ENCODE assay signal across 2 cellular contexts in the genomic region with DNA sequence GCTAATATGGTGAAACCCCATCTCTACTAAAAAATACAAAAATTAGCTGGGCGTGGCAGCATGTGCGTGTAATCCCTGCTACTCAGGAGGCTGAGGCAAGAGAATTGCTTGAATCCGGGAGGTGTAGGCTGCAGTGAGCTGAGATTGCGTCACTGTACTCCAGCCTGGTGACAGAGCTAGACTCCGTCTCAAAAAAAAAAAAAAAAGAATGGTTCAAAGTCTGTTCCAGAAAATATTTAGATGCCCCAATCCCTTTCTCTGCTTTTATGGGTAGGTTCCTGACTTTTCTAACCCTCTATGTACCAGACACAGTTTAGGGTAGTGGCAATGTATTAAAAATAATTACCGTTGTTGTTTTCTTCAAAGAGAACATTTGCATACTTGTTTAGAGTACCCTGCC.
A peak's percentile ranks its signal among the peaks of the same experiment; 100 is the strongest.
TF ChIP-seq lines count a peak whose summit lies in the region.

No MANE protein-coding gene starts in this region.

TF ChIP-seq in WTC11, 78 proteins besides CTCF, POLR2A, EP300 and RAD21 (continued from another document):
- TF ChIP-seq, protein P1, sequence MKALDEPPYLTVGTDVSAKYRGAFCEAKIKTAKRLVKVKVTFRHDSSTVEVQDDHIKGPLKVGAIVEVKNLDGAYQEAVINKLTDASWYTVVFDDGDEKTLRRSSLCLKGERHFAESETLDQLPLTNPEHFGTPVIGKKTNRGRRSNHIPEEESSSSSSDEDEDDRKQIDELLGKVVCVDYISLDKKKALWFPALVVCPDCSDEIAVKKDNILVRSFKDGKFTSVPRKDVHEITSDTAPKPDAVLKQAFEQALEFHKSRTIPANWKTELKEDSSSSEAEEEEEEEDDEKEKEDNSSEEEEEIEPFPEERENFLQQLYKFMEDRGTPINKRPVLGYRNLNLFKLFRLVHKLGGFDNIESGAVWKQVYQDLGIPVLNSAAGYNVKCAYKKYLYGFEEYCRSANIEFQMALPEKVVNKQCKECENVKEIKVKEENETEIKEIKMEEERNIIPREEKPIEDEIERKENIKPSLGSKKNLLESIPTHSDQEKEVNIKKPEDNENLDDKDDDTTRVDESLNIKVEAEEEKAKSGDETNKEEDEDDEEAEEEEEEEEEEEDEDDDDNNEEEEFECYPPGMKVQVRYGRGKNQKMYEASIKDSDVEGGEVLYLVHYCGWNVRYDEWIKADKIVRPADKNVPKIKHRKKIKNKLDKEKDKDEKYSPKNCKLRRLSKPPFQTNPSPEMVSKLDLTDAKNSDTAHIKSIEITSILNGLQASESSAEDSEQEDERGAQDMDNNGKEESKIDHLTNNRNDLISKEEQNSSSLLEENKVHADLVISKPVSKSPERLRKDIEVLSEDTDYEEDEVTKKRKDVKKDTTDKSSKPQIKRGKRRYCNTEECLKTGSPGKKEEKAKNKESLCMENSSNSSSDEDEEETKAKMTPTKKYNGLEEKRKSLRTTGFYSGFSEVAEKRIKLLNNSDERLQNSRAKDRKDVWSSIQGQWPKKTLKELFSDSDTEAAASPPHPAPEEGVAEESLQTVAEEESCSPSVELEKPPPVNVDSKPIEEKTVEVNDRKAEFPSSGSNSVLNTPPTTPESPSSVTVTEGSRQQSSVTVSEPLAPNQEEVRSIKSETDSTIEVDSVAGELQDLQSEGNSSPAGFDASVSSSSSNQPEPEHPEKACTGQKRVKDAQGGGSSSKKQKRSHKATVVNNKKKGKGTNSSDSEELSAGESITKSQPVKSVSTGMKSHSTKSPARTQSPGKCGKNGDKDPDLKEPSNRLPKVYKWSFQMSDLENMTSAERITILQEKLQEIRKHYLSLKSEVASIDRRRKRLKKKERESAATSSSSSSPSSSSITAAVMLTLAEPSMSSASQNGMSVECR (CRISPR knock-in tag; IDR thresholded peaks at IDR 0.05; ENCODE audit: borderline replicate concordance), result no peak
- no peak for TF ChIP-seq FOXK1 (CRISPR knock-in tag; IDR thresholded peaks at IDR 0.05)
- TF ChIP-seq, protein P2, sequence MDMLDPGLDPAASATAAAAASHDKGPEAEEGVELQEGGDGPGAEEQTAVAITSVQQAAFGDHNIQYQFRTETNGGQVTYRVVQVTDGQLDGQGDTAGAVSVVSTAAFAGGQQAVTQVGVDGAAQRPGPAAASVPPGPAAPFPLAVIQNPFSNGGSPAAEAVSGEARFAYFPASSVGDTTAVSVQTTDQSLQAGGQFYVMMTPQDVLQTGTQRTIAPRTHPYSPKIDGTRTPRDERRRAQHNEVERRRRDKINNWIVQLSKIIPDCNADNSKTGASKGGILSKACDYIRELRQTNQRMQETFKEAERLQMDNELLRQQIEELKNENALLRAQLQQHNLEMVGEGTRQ (CRISPR knock-in tag; IDR thresholded peaks at IDR 0.05), result no peak
TF ChIP-seq in WTC11: peak in this region for 1.

TF ChIP-seq in HepG2, 621 proteins besides CTCF, POLR2A, EP300 and RAD21 (continued from another document and continues in another):
- TF ChIP-seq ZNF10 (CRISPR knock-in tag; IDR thresholded peaks at IDR 0.05; ENCODE audit: borderline replicate concordance, low read depth) (no peak), PHF8 (CRISPR knock-in tag; IDR thresholded peaks at IDR 0.05) (no peak), RBM22 (optimal IDR thresholded peaks at IDR 0.05; ENCODE audit: low read length) (no peak), CCDC6 (CRISPR knock-in tag; IDR thresholded peaks at IDR 0.05) (no peak), MYNN (CRISPR knock-in tag; IDR thresholded peaks at IDR 0.05; ENCODE audit: low read depth) (no peak), HNF4G (IDR thresholded peaks at IDR 0.05; ENCODE audit: borderline replicate concordance, low read depth, low read length) (peak; percentile 79), HNF4G (CRISPR knock-in tag; IDR thresholded peaks at IDR 0.05; ENCODE audit: borderline replicate concordance, low read depth) (no peak; the same call in 1 of the 2 replicates), TOE1 (CRISPR knock-in tag; IDR thresholded peaks at IDR 0.05) (no peak), ZNF354B (CRISPR knock-in tag; IDR thresholded peaks at IDR 0.05) (no peak), ADNP (CRISPR knock-in tag; IDR thresholded peaks at IDR 0.05) (0 out of 2 replicates have a peak, but pooled peaks have one; percentile 45), ZNF547 (CRISPR knock-in tag; IDR thresholded peaks at IDR 0.05) (no peak), FIP1L1 (IDR thresholded peaks at IDR 0.05; ENCODE audit: borderline replicate concordance, insufficient read depth, low read depth, low read length) (no peak), CENPX (CRISPR knock-in tag; IDR thresholded peaks at IDR 0.05) (no peak), KDM2A (CRISPR knock-in tag; IDR thresholded peaks at IDR 0.05; ENCODE audit: borderline replicate concordance, low read depth) (0 out of 2 replicates have a peak, but pooled peaks have one; percentile 39), ZNF234 (CRISPR knock-in tag; conservative IDR thresholded peaks at IDR 0.05) (no peak), MED13 (CRISPR knock-in tag; IDR thresholded peaks at IDR 0.05) (no peak), XBP1 (CRISPR knock-in tag; IDR thresholded peaks at IDR 0.05) (no peak), ZSCAN29 (CRISPR knock-in tag; conservative IDR thresholded peaks at IDR 0.05) (no peak), GLI4 (CRISPR knock-in tag; IDR thresholded peaks at IDR 0.05; ENCODE audit: borderline replicate concordance) (no peak), REPIN1 (CRISPR knock-in tag; IDR thresholded peaks at IDR 0.05; ENCODE audit: borderline replicate concordance, low read depth) (no peak), SRSF4 (IDR thresholded peaks at IDR 0.05; ENCODE audit: low read depth, low read length, poor library complexity, severe bottlenecking) (no peak)
- TF ChIP-seq, protein P3, sequence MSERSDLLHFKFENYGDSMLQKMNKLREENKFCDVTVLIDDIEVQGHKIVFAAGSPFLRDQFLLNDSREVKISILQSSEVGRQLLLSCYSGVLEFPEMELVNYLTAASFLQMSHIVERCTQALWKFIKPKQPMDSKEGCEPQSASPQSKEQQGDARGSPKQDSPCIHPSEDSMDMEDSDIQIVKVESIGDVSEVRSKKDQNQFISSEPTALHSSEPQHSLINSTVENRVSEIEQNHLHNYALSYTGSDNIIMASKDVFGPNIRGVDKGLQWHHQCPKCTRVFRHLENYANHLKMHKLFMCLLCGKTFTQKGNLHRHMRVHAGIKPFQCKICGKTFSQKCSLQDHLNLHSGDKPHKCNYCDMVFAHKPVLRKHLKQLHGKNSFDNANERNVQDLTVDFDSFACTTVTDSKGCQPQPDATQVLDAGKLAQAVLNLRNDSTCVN (CRISPR knock-in tag; IDR thresholded peaks at IDR 0.05; ENCODE audit: borderline replicate concordance), result peak; percentile 67
- TF ChIP-seq, protein P4, sequence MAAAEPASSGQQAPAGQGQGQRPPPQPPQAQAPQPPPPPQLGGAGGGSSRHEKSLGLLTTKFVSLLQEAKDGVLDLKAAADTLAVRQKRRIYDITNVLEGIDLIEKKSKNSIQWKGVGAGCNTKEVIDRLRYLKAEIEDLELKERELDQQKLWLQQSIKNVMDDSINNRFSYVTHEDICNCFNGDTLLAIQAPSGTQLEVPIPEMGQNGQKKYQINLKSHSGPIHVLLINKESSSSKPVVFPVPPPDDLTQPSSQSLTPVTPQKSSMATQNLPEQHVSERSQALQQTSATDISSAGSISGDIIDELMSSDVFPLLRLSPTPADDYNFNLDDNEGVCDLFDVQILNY (CRISPR knock-in tag; conservative IDR thresholded peaks at IDR 0.05), result no peak
- TF ChIP-seq, protein P5, sequence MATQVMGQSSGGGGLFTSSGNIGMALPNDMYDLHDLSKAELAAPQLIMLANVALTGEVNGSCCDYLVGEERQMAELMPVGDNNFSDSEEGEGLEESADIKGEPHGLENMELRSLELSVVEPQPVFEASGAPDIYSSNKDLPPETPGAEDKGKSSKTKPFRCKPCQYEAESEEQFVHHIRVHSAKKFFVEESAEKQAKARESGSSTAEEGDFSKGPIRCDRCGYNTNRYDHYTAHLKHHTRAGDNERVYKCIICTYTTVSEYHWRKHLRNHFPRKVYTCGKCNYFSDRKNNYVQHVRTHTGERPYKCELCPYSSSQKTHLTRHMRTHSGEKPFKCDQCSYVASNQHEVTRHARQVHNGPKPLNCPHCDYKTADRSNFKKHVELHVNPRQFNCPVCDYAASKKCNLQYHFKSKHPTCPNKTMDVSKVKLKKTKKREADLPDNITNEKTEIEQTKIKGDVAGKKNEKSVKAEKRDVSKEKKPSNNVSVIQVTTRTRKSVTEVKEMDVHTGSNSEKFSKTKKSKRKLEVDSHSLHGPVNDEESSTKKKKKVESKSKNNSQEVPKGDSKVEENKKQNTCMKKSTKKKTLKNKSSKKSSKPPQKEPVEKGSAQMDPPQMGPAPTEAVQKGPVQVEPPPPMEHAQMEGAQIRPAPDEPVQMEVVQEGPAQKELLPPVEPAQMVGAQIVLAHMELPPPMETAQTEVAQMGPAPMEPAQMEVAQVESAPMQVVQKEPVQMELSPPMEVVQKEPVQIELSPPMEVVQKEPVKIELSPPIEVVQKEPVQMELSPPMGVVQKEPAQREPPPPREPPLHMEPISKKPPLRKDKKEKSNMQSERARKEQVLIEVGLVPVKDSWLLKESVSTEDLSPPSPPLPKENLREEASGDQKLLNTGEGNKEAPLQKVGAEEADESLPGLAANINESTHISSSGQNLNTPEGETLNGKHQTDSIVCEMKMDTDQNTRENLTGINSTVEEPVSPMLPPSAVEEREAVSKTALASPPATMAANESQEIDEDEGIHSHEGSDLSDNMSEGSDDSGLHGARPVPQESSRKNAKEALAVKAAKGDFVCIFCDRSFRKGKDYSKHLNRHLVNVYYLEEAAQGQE (IDR thresholded peaks at IDR 0.05; ENCODE audit: borderline replicate concordance in 1 of 2, low read depth in 1 of 2, low read length in 2 of 2), result no peak
- TF ChIP-seq, protein P6, sequence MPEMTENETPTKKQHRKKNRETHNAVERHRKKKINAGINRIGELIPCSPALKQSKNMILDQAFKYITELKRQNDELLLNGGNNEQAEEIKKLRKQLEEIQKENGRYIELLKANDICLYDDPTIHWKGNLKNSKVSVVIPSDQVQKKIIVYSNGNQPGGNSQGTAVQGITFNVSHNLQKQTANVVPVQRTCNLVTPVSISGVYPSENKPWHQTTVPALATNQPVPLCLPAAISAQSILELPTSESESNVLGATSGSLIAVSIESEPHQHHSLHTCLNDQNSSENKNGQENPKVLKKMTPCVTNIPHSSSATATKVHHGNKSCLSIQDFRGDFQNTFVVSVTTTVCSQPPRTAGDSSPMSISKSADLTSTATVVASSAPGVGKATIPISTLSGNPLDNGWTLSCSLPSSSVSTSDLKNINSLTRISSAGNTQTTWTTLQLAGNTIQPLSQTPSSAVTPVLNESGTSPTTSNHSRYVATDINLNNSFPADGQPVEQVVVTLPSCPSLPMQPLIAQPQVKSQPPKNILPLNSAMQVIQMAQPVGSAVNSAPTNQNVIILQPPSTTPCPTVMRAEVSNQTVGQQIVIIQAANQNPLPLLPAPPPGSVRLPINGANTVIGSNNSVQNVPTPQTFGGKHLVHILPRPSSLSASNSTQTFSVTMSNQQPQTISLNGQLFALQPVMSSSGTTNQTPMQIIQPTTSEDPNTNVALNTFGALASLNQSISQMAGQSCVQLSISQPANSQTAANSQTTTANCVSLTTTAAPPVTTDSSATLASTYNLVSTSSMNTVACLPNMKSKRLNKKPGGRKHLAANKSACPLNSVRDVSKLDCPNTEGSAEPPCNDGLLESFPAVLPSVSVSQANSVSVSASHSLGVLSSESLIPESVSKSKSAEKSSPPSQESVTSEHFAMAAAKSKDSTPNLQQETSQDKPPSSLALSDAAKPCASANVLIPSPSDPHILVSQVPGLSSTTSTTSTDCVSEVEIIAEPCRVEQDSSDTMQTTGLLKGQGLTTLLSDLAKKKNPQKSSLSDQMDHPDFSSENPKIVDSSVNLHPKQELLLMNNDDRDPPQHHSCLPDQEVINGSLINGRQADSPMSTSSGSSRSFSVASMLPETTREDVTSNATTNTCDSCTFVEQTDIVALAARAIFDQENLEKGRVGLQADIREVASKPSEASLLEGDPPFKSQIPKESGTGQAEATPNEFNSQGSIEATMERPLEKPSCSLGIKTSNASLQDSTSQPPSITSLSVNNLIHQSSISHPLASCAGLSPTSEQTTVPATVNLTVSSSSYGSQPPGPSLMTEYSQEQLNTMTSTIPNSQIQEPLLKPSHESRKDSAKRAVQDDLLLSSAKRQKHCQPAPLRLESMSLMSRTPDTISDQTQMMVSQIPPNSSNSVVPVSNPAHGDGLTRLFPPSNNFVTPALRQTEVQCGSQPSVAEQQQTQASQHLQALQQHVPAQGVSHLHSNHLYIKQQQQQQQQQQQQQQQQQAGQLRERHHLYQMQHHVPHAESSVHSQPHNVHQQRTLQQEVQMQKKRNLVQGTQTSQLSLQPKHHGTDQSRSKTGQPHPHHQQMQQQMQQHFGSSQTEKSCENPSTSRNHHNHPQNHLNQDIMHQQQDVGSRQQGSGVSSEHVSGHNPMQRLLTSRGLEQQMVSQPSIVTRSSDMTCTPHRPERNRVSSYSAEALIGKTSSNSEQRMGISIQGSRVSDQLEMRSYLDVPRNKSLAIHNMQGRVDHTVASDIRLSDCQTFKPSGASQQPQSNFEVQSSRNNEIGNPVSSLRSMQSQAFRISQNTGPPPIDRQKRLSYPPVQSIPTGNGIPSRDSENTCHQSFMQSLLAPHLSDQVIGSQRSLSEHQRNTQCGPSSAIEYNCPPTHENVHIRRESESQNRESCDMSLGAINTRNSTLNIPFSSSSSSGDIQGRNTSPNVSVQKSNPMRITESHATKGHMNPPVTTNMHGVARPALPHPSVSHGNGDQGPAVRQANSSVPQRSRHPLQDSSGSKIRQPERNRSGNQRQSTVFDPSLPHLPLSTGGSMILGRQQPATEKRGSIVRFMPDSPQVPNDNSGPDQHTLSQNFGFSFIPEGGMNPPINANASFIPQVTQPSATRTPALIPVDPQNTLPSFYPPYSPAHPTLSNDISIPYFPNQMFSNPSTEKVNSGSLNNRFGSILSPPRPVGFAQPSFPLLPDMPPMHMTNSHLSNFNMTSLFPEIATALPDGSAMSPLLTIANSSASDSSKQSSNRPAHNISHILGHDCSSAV (CRISPR knock-in tag; IDR thresholded peaks at IDR 0.05; ENCODE audit: borderline replicate concordance), result no peak
- TF ChIP-seq, protein P7, sequence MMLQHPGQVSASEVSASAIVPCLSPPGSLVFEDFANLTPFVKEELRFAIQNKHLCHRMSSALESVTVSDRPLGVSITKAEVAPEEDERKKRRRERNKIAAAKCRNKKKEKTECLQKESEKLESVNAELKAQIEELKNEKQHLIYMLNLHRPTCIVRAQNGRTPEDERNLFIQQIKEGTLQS (CRISPR knock-in tag; IDR thresholded peaks at IDR 0.05), result peak; percentile 75
- TF ChIP-seq, protein P8, sequence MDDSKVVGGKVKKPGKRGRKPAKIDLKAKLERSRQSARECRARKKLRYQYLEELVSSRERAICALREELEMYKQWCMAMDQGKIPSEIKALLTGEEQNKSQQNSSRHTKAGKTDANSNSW (CRISPR knock-in tag; IDR thresholded peaks at IDR 0.05; ENCODE audit: borderline replicate concordance), result no peak
- TF ChIP-seq, protein P9, sequence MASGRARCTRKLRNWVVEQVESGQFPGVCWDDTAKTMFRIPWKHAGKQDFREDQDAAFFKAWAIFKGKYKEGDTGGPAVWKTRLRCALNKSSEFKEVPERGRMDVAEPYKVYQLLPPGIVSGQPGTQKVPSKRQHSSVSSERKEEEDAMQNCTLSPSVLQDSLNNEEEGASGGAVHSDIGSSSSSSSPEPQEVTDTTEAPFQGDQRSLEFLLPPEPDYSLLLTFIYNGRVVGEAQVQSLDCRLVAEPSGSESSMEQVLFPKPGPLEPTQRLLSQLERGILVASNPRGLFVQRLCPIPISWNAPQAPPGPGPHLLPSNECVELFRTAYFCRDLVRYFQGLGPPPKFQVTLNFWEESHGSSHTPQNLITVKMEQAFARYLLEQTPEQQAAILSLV (CRISPR knock-in tag; IDR thresholded peaks at IDR 0.05; ENCODE audit: borderline replicate concordance), result no peak; the same call in 1 of the 2 replicates
